In genomic region chr2:79697200-79697599, GRCh38 we compare ENCODE assay signal across 8 cellular contexts.
"Had no signal": no experiment of that assay in that cellular context is flagged by ENCODE, and none has a peak within 500 bp of the region (broad histone marks: within the 10 kb centered on the region; RNA-seq: fewer than 3 reads in every experiment).

No MANE protein-coding gene starts in this region.

- H3K27ac ChIP-seq: GM23248 had no signal

- H3K9me3 ChIP-seq: HAP-1 had no signal

- H3K4me3 ChIP-seq: GM23248, GM23338, HAP-1 had no signal

- H3K36me3 ChIP-seq: HAP-1 had no signal

- H3K9ac ChIP-seq: GM23248 had no signal

- H3K4me2 ChIP-seq: GM23338 had no signal

- DNase-seq: GM23248, GOT3, H7, H9, HCEC 1CT, HFFc6 had no signal

- H2AFZ ChIP-seq: GM23248, GM23338 had no signal
